ENCODE assay signal across 1 cellular context in genomic region chr2:218887079-218887478, GRCh38.
A peak's percentile ranks its signal among the peaks of the same experiment; 100 is the strongest.
TF ChIP-seq lines count a peak whose summit lies in the region.

No MANE protein-coding gene starts in this region.

TF ChIP-seq in GM12891, 5 proteins besides CTCF, POLR2A, EP300 and RAD21:
- TF ChIP-seq SPI1 (IDR thresholded peaks at IDR 0.05; ENCODE audit: low read depth, low read length), result 0 out of 2 replicates have a peak, but pooled peaks have one; percentile 18
- TF ChIP-seq POLR2AphosphoS5 (IDR thresholded peaks at IDR 0.05; ENCODE audit: low read depth, low read length), result no peak
